In the genomic region with DNA sequence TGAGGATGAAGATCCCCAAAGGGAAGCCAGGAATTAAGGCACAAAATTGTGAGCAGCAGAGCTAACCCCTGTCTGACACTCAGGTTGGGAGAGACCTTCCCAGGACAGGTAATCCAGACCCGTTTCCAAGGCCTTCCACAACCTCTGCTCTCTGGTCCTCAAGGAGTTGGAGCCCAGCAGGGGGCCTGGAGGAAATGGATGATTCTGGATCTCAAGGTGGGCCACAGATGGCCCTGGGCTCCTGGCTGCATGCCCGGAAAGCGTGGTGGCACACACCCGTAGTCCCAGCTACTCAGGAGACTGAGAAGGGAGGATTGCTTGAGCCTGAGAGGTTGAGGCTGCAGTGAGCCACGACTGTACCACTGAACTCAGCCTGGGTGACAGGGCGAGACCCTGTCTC, we compare ENCODE assay signal across 1 cellular context.
TF ChIP-seq lines count a peak whose summit lies in the region.

No MANE protein-coding gene starts in this region.

TF ChIP-seq in IMR-90, 13 proteins besides CTCF, POLR2A, EP300 and RAD21 (continued from another document):
- TF ChIP-seq, protein P1, sequence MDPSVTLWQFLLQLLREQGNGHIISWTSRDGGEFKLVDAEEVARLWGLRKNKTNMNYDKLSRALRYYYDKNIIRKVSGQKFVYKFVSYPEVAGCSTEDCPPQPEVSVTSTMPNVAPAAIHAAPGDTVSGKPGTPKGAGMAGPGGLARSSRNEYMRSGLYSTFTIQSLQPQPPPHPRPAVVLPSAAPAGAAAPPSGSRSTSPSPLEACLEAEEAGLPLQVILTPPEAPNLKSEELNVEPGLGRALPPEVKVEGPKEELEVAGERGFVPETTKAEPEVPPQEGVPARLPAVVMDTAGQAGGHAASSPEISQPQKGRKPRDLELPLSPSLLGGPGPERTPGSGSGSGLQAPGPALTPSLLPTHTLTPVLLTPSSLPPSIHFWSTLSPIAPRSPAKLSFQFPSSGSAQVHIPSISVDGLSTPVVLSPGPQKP (IDR thresholded peaks at IDR 0.05; ENCODE audit: borderline replicate concordance, low read depth, low read length): no peak
- TF ChIP-seq RFX5 (IDR thresholded peaks at IDR 0.05; ENCODE audit: low read depth, low read length) (no peak), MXI1 (IDR thresholded peaks at IDR 0.05; ENCODE audit: borderline replicate concordance, low read depth, low read length) (no peak)
